Comparison of ENCODE assay signal across 8 cellular contexts in the genomic region with DNA sequence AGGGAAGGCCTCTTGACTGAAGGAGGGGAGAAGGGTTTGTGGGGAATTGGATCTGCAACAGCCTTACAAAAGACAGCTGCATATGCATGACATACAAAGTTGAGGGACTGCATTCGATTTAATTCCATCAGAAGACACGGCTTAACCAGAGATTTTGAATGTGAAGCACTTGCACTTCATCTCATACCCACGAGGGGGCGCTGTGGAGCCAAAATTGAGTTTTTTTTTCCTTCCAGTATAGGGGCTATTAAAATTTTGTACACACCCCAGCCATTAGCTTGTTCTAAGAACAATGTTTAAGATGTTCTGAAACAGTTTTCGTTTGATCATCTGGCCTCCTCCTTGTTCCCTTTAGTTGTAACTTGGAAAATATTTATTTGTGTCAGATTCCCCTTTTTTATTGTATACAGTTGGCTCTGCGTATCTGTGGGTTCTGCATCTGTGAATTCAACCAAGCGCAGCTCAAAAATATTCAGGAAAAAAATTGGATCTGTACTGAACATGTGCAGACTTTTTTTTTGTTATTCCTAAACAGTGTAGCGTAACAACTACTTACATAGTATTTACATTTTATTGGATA.
DNase-seq lines count a peak whose midpoint lies in the region; ATAC-seq, FAIRE-seq and TF ChIP-seq lines count a peak whose summit lies in the region.

No MANE protein-coding gene starts in this region.

- no peak for DNase-seq in AG04449 (ENCODE audit: low read depth, low spot score)
- DNase-seq in GM18507 (ENCODE audit: extremely low spot score, insufficient read length, low read depth), result peak; percentile 51
- DNase-seq in NCI-H748 (lab: John Stamatoyannopoulos, UW; ENCODE audit: unreplicated experiment), result peak; percentile 54
- DNase-seq in activated CD4-positive, alpha-beta T cell treated with anti-CD3 and anti-CD28 coated beads, Interleukin-2, amount 50 U/mL, for 48 hours, result peak; percentile 81 to 86
- peak; percentile 86 for DNase-seq in ecto neural progenitor cell (ENCODE audit: low spot score)
- peak; percentile 81 for DNase-seq in medulla oblongata (ENCODE audit: extremely low spot score)
- peak; percentile 39 for DNase-seq in stimulated activated CD8-positive, alpha-beta memory T cell treated with anti-CD3 and anti-CD28 coated beads, Interleukin-12 subunit alpha, Interleukin-12 subunit beta, amount 100 ng/mL, for 4 hours (ENCODE audit: low read depth)

- POLR2A ChIA-PET in AG04449 (lab: Yijun Ruan, JAX), result no interaction called here

- ATAC-seq in HG03354 (IDR thresholded peaks at IDR 0.05; ENCODE audit: poor library complexity, severe bottlenecking, unreplicated experiment), result no peak

- CTCF ChIA-PET in AG04449 (lab: Yijun Ruan, JAX), result interaction anchor here (0.6 to 10.7 kb wide), 49 partner anchors 7 to 1402 kb away, joined by 3 to 589 read pairs (median 4); a partner anchor contains a TSS

- peak overlapping the region; percentile 87 for H3K4me3 ChIP-seq in AG04449 (ENCODE audit: low read depth, low read length)

- TF ChIP-seq CTCF in AG04449 (IDR thresholded peaks at IDR 0.05; ENCODE audit: insufficient read depth, low read length, missing control alignments), result peak; percentile 75

- FAIRE-seq in GM18507 (lab: Jason Lieb, UNC), result peak; percentile 60
